21 cellular contexts compared by ENCODE assay signal in the genomic region with DNA sequence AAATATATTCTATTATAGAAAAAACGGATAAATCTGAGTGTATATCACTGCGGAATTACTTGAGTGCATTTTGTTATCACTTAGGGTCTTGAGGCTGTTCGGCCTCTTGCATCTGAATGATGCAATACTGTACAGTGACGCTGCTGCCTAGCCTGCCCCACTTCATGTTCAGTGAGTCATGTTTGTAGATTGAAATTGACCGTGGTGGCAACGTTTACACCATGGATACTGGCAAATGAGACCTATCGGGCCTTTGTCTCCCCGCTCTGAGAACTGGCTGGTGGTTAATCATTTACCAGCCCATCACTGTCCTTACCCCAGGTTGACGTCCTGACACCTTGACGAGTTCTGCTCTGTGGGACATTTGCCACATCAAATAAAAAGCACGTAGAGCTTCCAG.
A peak's percentile ranks its signal among the peaks of the same experiment; 100 is the strongest.
DNase-seq lines count a peak whose midpoint lies in the region; TF ChIP-seq lines count a peak whose summit lies in the region.
"Had no signal": no experiment of that assay in that cellular context is flagged by ENCODE, and none has a peak within 500 bp of the region (broad histone marks: within the 10 kb centered on the region; RNA-seq: fewer than 3 reads in every experiment).

No MANE protein-coding gene starts in this region.

- peaks cover 87% of the 10 kb centered on the region for H3K4me1 ChIP-seq in OCI-LY1 (ENCODE audit: insufficient read depth, low read length, severe bottlenecking)
- H3K4me1 ChIP-seq: pancreas, right atrium auricular region had no signal

- H3F3A ChIP-seq in OCI-LY1 (ENCODE audit: insufficient read depth, low read length): 0 out of 2 replicates have a peak, but pooled peaks cover 13% of the 10 kb centered on the region

- no peaks in the 10 kb centered on the region for H3K27me3 ChIP-seq in OCI-LY1 (ENCODE audit: insufficient read depth, low read length)
- H3K27me3 ChIP-seq: right atrium auricular region had no signal

- H3K4me3 ChIP-seq in OCI-LY1 (ENCODE audit: low read depth, low read length, poor library complexity, severe bottlenecking): no peak overlapping the region
- H3K4me3 ChIP-seq: GM23338, pancreas, right atrium auricular region had no signal

- DNase-seq in DMS53 (lab: John Stamatoyannopoulos, UW): peak; percentile 100
- peak; percentile 1 for DNase-seq in LoVo (ENCODE audit: low spot score)
- DNase-seq in left kidney (ENCODE audit: low read depth, low spot score): peak; percentile 19
- DNase-seq in activated naive CD4-positive, alpha-beta T cell (lab: John Stamatoyannopoulos, UW): no peak
- DNase-seq in NK-92 (lab: John Stamatoyannopoulos, UW; ENCODE audit: unreplicated experiment): no peak
- DNase-seq in NCI-H446 treated with DMSO at 0.1 percent for 48 hours (lab: John Stamatoyannopoulos, UW): no peak
- DNase-seq: activated CD8-positive, alpha-beta T cell treated with anti-CD3 and anti-CD28 coated beads for 36 hours; amygdala; CD4-positive, CD25-positive, alpha-beta regulatory T cell; effector memory CD4-positive, alpha-beta T cell; glutamatergic neuron; NCI-H1105; NCI-H2081; NCI-H524 treated with DMSO at 0.1 percent for 48 hours; pancreas; stimulated activated CD4-positive, alpha-beta T cell treated with anti-CD3 and anti-CD28 coated beads, Interleukin-2, amount 100 ng/mL, for 48 hours; trophoblast cell had no signal

- no peak overlapping the region for H3K4me2 ChIP-seq in OCI-LY1 (ENCODE audit: low read length)
- H3K4me2 ChIP-seq: GM23338 had no signal

- H3K9ac ChIP-seq in OCI-LY1 (ENCODE audit: low read length): no peak overlapping the region

- no peaks in the 10 kb centered on the region for H3K9me3 ChIP-seq in OCI-LY1 (ENCODE audit: low read length)
- H3K9me3 ChIP-seq: pancreas, right atrium auricular region had no signal

- peak overlapping the region; percentile 99 for H3K27ac ChIP-seq in OCI-LY1 (ENCODE audit: low read depth, low read length, poor library complexity, severe bottlenecking)
- H3K27ac ChIP-seq: HL-60, pancreas, right atrium auricular region had no signal

- H4K20me1 ChIP-seq in OCI-LY1 (ENCODE audit: insufficient read depth, low read length): no peaks in the 10 kb centered on the region

- H2AFZ ChIP-seq in OCI-LY1 (ENCODE audit: low read length): no peak overlapping the region

- H3K9me2 ChIP-seq in OCI-LY1 (ENCODE audit: low read depth, low read length): no peaks in the 10 kb centered on the region

- H3K36me3 ChIP-seq in OCI-LY1 (ENCODE audit: insufficient read depth, low read length): no peaks in the 10 kb centered on the region
- H3K36me3 ChIP-seq: pancreas, right atrium auricular region had no signal

- TF ChIP-seq CTCF in OCI-LY1 (IDR thresholded peaks at IDR 0.05; ENCODE audit: low read length): no peak

- no peaks in the 10 kb centered on the region for H3K79me2 ChIP-seq in OCI-LY1 (ENCODE audit: insufficient read depth, low read length)

Comparison
In these comparisons a context has a peak if more than half of its experiments do, and no peak if none do; other contexts are left out.
1. DNase-seq: peak in DMS53 (single experiment), LoVo (single experiment) and left kidney (single experiment); none in activated naive CD4-positive, alpha-beta T cell (0 of 4), NK-92 (single experiment) and NCI-H446 treated with DMSO at 0.1 percent for 48 hours (single experiment).